1 cellular context compared by ENCODE assay signal in genomic region chr1:24707659-24708058, GRCh38.
TF ChIP-seq lines count a peak whose summit lies in the region.

No MANE protein-coding gene starts in this region.

TF ChIP-seq in H1, 55 proteins besides CTCF, POLR2A, EP300 and RAD21:
- TF ChIP-seq E2F6 (IDR thresholded peaks at IDR 0.05) (no peak), ASH2L (IDR thresholded peaks at IDR 0.05; ENCODE audit: low read length) (no peak), TBP (IDR thresholded peaks at IDR 0.05; ENCODE audit: low read depth, low read length) (no peak), MAX (IDR thresholded peaks at IDR 0.05) (no peak)
